ENCODE assay signal across 8 cellular contexts in genomic region chr3:135419155-135419554, GRCh38.
"Had no signal": no experiment of that assay in that cellular context is flagged by ENCODE, and none has a peak within 500 bp of the region (broad histone marks: within the 10 kb centered on the region; RNA-seq: fewer than 3 reads in every experiment).

No MANE protein-coding gene starts in this region.

- DNase-seq: IMR-90, KBM-7, KG1 had no signal

- ATAC-seq: HepG2, K562 had no signal

- H3K27ac ChIP-seq: HL-60, KMS-11 had no signal

- FAIRE-seq: HepG2, HTR-8/SVneo, K562 had no signal

- H3K4me3 ChIP-seq: K562 had no signal
